ENCODE assay signal across 8 cellular contexts in the genomic region with DNA sequence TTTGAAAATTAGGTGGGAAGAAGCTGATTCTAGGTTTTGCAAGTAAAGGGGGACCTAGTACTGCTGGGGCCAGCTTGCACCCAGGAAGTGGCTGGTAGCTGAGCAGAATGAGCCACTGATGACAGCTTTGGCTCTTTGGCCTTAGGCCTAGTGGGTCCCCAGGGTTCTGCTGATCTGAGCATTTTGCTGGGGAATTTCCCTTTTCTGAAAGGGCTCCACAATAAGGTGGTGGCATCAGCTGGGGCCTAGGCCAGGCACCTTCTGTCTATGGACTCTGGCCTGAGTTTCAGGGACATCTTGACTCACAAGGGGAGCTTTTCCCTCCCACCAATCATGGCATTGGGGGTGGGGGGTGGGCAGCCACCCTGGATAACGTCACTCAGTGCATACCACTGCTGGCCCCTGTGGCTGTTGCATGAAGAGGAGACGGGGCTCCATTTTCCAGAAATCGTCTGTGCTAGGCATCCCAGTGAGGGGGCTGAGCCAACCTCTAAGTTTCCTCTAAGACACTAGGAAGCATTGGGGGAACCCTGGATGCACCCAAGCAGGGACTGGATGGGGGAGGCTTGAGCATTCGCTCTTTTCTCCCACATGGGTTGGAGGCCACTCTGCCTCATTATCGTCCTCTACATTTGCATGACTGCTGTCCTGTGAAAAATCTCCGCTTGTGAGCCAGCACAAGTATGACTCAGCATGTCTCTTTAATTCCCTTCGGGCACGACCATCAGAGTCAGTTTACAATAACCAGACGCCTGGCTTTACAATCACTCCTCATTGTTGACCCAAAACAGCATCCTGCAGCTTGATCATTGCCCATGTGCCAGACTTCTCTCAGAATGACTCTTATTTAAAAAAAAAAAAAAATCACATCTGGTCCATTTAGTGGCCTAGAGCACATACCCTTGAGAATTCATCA.
DNase-seq lines count a peak whose midpoint lies in the region; ATAC-seq and TF ChIP-seq lines count a peak whose summit lies in the region.

No MANE protein-coding gene starts in this region.

- H3K36me3 ChIP-seq in BJ (ENCODE audit: control insufficient read depth, insufficient read depth, low read length) = no peaks in the 10 kb centered on the region
- H3K36me3 ChIP-seq in HAP-1 (replicated peaks) = no peaks in the 10 kb centered on the region
- no peaks in the 10 kb centered on the region for H3K36me3 ChIP-seq in thyroid gland
- H3K36me3 ChIP-seq in CD8-positive, alpha-beta T cell (ENCODE audit: insufficient read depth, low read length) = no peaks in the 10 kb centered on the region

- peaks cover 11% of the 10 kb centered on the region for H3K9me3 Mint-ChIP-seq in CD8-positive, alpha-beta T cell

- no peak overlapping the region for H3K4me3 Mint-ChIP-seq in CD8-positive, alpha-beta T cell

- DNase-seq in BJ (ENCODE audit: low read depth) (peak; percentile 74), HAP-1 (ENCODE audit: low spot score in 2 of 2) (peak; percentile 67 to 78), NCI-H526 treated with DMSO at 0.1 percent for 48 hours (lab: John Stamatoyannopoulos, UW) (peak; percentile 87), foreskin melanocyte (peak; percentile 74), thyroid gland (peak; percentile 41 to 53), middle frontal gyrus (ENCODE audit: extremely low spot score, low spot score) (no peak)
- DNase-seq in CD8-positive, alpha-beta T cell = no peak

- H3K4me1 Mint-ChIP-seq in CD8-positive, alpha-beta T cell (ENCODE audit: low read depth) = no peaks in the 10 kb centered on the region

- POLR2A ChIA-PET in BJ (lab: Charles Lee) = interaction anchor here (0.7 kb wide), 1 partner anchor 29 kb away, joined by 4 read pairs; no protein-coding TSS in a partner anchor
- POLR2A ChIA-PET in CD8-positive, alpha-beta T cell (lab: Charles Lee) = no interaction called here

- no peak overlapping the region for H3K27ac Mint-ChIP-seq in CD8-positive, alpha-beta T cell

- peaks cover 12% of the 10 kb centered on the region for H3K4me1 ChIP-seq in HAP-1
- H3K4me1 ChIP-seq in thyroid gland = peaks cover 6 to 14% of the 10 kb centered on the region in 2 donors
- H3K4me1 ChIP-seq in CD8-positive, alpha-beta T cell (ENCODE audit: insufficient read depth, low read length) = no peaks in the 10 kb centered on the region

- CTCF ChIA-PET in BJ (lab: Yijun Ruan, JAX) = interaction anchor here (0.7 to 2.1 kb wide), 4 partner anchors 14 to 74 kb away, joined by 3 to 9 read pairs (median 3); no protein-coding TSS in a partner anchor
- CTCF ChIA-PET in CD8-positive, alpha-beta T cell (lab: Charles Lee) = no interaction called here

- H3K27me3 ChIP-seq in BJ (ENCODE audit: control insufficient read depth, insufficient read depth, low read length) (peaks cover 4% of the 10 kb centered on the region), HAP-1 (ENCODE audit: low read depth) (peaks cover 3% of the 10 kb centered on the region), thyroid gland (no peaks in the 10 kb centered on the region)
- no peaks in the 10 kb centered on the region for H3K27me3 ChIP-seq in CD8-positive, alpha-beta T cell (ENCODE audit: insufficient read depth, low read length)

- ATAC-seq in CD8-positive, alpha-beta T cell = no peak
- ATAC-seq in HG02840 (IDR thresholded peaks at IDR 0.05; ENCODE audit: low FRiP score, unreplicated experiment) = no peak

- intact Hi-C loops in thyroid gland (cut with DNase I) = no loop called here
- intact Hi-C loops in CD8-positive, alpha-beta T cell (cut with DNase I, micrococcal nuclease) = no loop called here

- 29 to 37% methylated on average over 9 of the region's 9 CpGs for WGBS in thyroid gland, 2 donors

- no peaks in the 10 kb centered on the region for H3K36me3 Mint-ChIP-seq in CD8-positive, alpha-beta T cell

- H3K4me3 ChIP-seq in BJ (ENCODE audit: low read depth, low read length) (no peak overlapping the region), HAP-1 (no peak overlapping the region), thyroid gland (replicated peaks in 1 of 3) (no peak overlapping the region)
- H3K4me3 ChIP-seq in CD8-positive, alpha-beta T cell (ENCODE audit: low read depth, low read length) = no peak overlapping the region

- in situ Hi-C loops in HAP-1 (cut with MboI; ENCODE audit: low sequenced_read_pairs) = no loop called here

- no peak for TF ChIP-seq POLR2A in thyroid gland (IDR thresholded peaks at IDR 0.05)

- H3K9me3 ChIP-seq in HAP-1 = peaks cover 4% of the 10 kb centered on the region; the same call in 1 of the 2 replicates
- H3K9me3 ChIP-seq in thyroid gland = no peaks in the 10 kb centered on the region
- H3K9me3 ChIP-seq in CD8-positive, alpha-beta T cell (ENCODE audit: low read length) = no peaks in the 10 kb centered on the region

- H3K27me3 Mint-ChIP-seq in CD8-positive, alpha-beta T cell (ENCODE audit: low read depth) = peaks cover 9% of the 10 kb centered on the region

- H3K27ac ChIP-seq in thyroid gland = no peak overlapping the region
- H3K27ac ChIP-seq in CD8-positive, alpha-beta T cell (ENCODE audit: low read depth, low read length) = no peak overlapping the region

- no peak for TF ChIP-seq CTCF in BJ (IDR thresholded peaks at IDR 0.05; ENCODE audit: insufficient read depth, low read depth, low read length)
- TF ChIP-seq CTCF in thyroid gland (IDR thresholded peaks at IDR 0.05) = no peak
- no peak for TF ChIP-seq CTCF in CD8-positive, alpha-beta T cell (IDR thresholded peaks at IDR 0.05)

Comparison
In these comparisons a context has a peak if more than half of its experiments do, and no peak if none do; other contexts are left out.
1. DNase-seq: peak in BJ (single experiment), HAP-1 (2 of 2), NCI-H526 treated with DMSO at 0.1 percent for 48 hours (single experiment), foreskin melanocyte (single experiment) and thyroid gland (2 of 2); none in middle frontal gyrus (single experiment) and CD8-positive, alpha-beta T cell (0 of 7).